Comparison of ENCODE assay signal across 1 cellular context in genomic region chr10:113126506-113127192, GRCh38.
TF ChIP-seq lines count a peak whose summit lies in the region.

No MANE protein-coding gene starts in this region.

TF ChIP-seq in HEK293, 187 proteins besides CTCF, POLR2A, EP300 and RAD21 (continued from another document and continues in another):
- TF ChIP-seq REST (tag by site-specific recombination; IDR thresholded peaks at IDR 0.05) (no peak), FEZF1 (tag by site-specific recombination; IDR thresholded peaks at IDR 0.05) (peak; percentile 22; the same call in 1 of the 2 replicates), ZNF677 (tag by site-specific recombination; IDR thresholded peaks at IDR 0.05) (no peak), GLI4 (tag by site-specific recombination; IDR thresholded peaks at IDR 0.05) (no peak), ZNF292 (tag by site-specific recombination; IDR thresholded peaks at IDR 0.05; ENCODE audit: borderline replicate concordance, low read depth) (no peak), ZNF529 (tag by site-specific recombination; IDR thresholded peaks at IDR 0.05; ENCODE audit: insufficient replicate concordance) (no peak), ZNF660 (tag by site-specific recombination; IDR thresholded peaks at IDR 0.05) (peak; percentile 88), ZNF544 (tag by site-specific recombination; IDR thresholded peaks at IDR 0.05) (no peak), ZBTB44 (tag by site-specific recombination; IDR thresholded peaks at IDR 0.05) (0 out of 2 replicates have a peak, but pooled peaks have one; percentile 6), ZNF416 (tag by site-specific recombination; IDR thresholded peaks at IDR 0.05) (no peak), PRDM6 (tag by site-specific recombination; IDR thresholded peaks at IDR 0.05) (no peak), BCL11A (tag by site-specific recombination; IDR thresholded peaks at IDR 0.05; ENCODE audit: low read depth) (no peak), ZNF10 (tag by site-specific recombination; IDR thresholded peaks at IDR 0.05) (no peak), ZFP69B (tag by site-specific recombination; IDR thresholded peaks at IDR 0.05) (no peak), ZSCAN30 (tag by site-specific recombination; IDR thresholded peaks at IDR 0.05) (peak; percentile 65; the same call in 1 of the 2 replicates), PBX3 (CRISPR knock-in tag; IDR thresholded peaks at IDR 0.05) (0 out of 2 replicates have a peak, but pooled peaks have one; percentile 44), ZNF335 (tag by site-specific recombination; conservative IDR thresholded peaks at IDR 0.05) (peak; percentile 47; the same call in 1 of the 2 replicates), ZBTB26 (tag by site-specific recombination; optimal IDR thresholded peaks at IDR 0.05) (peak; percentile 45), ZNF140 (tag by site-specific recombination; IDR thresholded peaks at IDR 0.05) (no peak), GLI2 (tag by site-specific recombination; IDR thresholded peaks at IDR 0.05; ENCODE audit: borderline replicate concordance, low read depth) (no peak), ZNF473 (tag by site-specific recombination; IDR thresholded peaks at IDR 0.05) (no peak), ZNF768 (tag by site-specific recombination; IDR thresholded peaks at IDR 0.05) (no peak), ZNF670 (tag by site-specific recombination; IDR thresholded peaks at IDR 0.05; ENCODE audit: low read depth) (no peak), SETDB1 (IDR thresholded peaks at IDR 0.05; ENCODE audit: insufficient read length, low read length) (no peak), ZNF704 (tag by site-specific recombination; IDR thresholded peaks at IDR 0.05) (no peak), ZNF600 (tag by site-specific recombination; IDR thresholded peaks at IDR 0.05) (peak; percentile 62; the same call in 1 of the 2 replicates), ZNF266 (tag by site-specific recombination; IDR thresholded peaks at IDR 0.05; ENCODE audit: low read depth) (no peak), ZNF791 (tag by site-specific recombination; IDR thresholded peaks at IDR 0.05) (no peak), ZNF837 (tag by site-specific recombination; IDR thresholded peaks at IDR 0.05) (no peak), ZSCAN18 (tag by site-specific recombination; IDR thresholded peaks at IDR 0.05) (no peak), ZNF37A (tag by site-specific recombination; IDR thresholded peaks at IDR 0.05) (no peak), ZNF521 (tag by site-specific recombination; IDR thresholded peaks at IDR 0.05) (no peak), ZNF302 (tag by site-specific recombination; IDR thresholded peaks at IDR 0.05; ENCODE audit: low read depth) (no peak), ZNF571 (tag by site-specific recombination; IDR thresholded peaks at IDR 0.05) (no peak), ELK4 (IDR thresholded peaks at IDR 0.05; ENCODE audit: borderline replicate concordance, low read depth, low read length) (no peak), ZNF341 (tag by site-specific recombination; IDR thresholded peaks at IDR 0.05; ENCODE audit: low read depth) (no peak), ZNF629 (tag by site-specific recombination; IDR thresholded peaks at IDR 0.05) (no peak), SALL2 (tag by site-specific recombination; IDR thresholded peaks at IDR 0.05; ENCODE audit: borderline replicate concordance) (no peak), ZNF549 (tag by site-specific recombination; IDR thresholded peaks at IDR 0.05) (no peak), ZBTB6 (tag by site-specific recombination; IDR thresholded peaks at IDR 0.05) (no peak), WT1 (tag by site-specific recombination; IDR thresholded peaks at IDR 0.05) (no peak), ZNF280C (tag by site-specific recombination; IDR thresholded peaks at IDR 0.05) (no peak), ZNF202 (tag by site-specific recombination; IDR thresholded peaks at IDR 0.05; ENCODE audit: borderline replicate concordance) (no peak)
